31 cellular contexts compared by ENCODE assay signal in the genomic region with DNA sequence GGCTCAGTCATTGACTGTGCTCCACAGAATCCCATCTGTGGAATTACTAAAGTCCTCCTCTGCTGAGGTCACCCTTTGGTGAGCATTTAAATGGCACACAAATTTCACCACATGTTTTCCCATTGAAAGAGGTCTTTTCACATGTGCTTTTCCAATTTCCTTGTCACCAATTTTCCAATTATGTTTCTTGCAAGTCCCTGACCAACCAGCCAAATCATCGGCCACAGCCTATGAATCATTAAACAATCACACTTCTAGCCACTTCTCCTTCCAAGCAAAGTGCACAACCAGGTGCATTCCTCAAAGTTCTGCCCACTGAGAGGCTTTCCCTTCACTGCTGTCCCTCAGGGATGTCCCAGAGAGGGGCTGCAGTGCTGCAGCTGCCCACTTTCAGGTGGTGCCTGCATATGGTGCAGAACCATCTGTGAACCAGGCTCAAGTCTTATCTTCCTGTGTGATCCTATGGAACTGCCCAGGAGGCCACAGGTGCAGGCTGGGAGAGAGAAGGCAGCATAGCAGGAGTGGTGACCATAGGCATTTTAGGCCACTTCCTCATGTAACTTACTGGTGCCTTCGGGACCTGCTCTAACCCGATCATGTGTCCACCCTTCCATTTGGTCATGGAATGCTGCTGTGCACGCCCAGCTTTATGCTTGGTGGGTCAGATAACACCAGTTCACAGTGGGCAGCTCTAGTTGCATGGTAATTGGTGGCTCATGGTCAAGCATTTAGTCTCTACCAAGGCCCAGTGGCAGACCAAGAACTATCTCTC.
DNase-seq lines count a peak whose midpoint lies in the region; ATAC-seq, FAIRE-seq and TF ChIP-seq lines count a peak whose summit lies in the region.
"Had no signal": no experiment of that assay in that cellular context is flagged by ENCODE, and none has a peak within 500 bp of the region (broad histone marks: within the 10 kb centered on the region; RNA-seq: fewer than 3 reads in every experiment).

No MANE protein-coding gene starts in this region.

- H3K9ac ChIP-seq in GM23248 = no peak overlapping the region

- no peaks in the 10 kb centered on the region for H3K4me1 Mint-ChIP-seq in activated CD4-positive, alpha-beta T cell treated with anti-CD3 and anti-CD28 coated beads, Interleukin-2, amount 10 ng/mL, durations not matched to agents 24 days and 14 days
- H3K4me1 Mint-ChIP-seq: activated CD4-positive, alpha-beta T cell treated with anti-CD3 and anti-CD28 coated beads, Interleukin-2, amount 10 ng/mL, durations not matched to agents 7 days and 5 days; activated naive CD8-positive, alpha-beta T cell treated with anti-CD3 and anti-CD28 coated beads, Interleukin-2, amount 50 U/mL, for 24 hours; central memory CD8-positive, alpha-beta T cell; WTC11 had no signal

- no peak overlapping the region for H3K27ac Mint-ChIP-seq in activated CD4-positive, alpha-beta T cell treated with anti-CD3 and anti-CD28 coated beads, Interleukin-2, amount 10 ng/mL, durations not matched to agents 24 days and 14 days
- H3K27ac Mint-ChIP-seq: activated CD4-positive, alpha-beta T cell treated with anti-CD3 and anti-CD28 coated beads, Interleukin-2, amount 10 ng/mL, durations not matched to agents 7 days and 5 days; activated naive CD8-positive, alpha-beta T cell treated with anti-CD3 and anti-CD28 coated beads, Interleukin-2, amount 50 U/mL, for 24 hours; activated T-cell treated with anti-CD3 and anti-CD28 coated beads, Interleukin-2, amount 50 U/mL, for 24 hours; progenitor cell of endocrine pancreas; WTC11 had no signal

- no peaks in the 10 kb centered on the region for H3K4me1 ChIP-seq in Peyer's patch
- H3K4me1 ChIP-seq in left lung = no peaks in the 10 kb centered on the region
- peaks cover 0 to 11% (median 9%) of the 10 kb centered on the region in 4 donors for H3K4me1 ChIP-seq in sigmoid colon
- H3K4me1 ChIP-seq in GM23248 (ENCODE audit: insufficient read depth) = no peaks in the 10 kb centered on the region
- H3K4me1 ChIP-seq: BE2C, right lobe of liver had no signal

- H3K27ac ChIP-seq in Peyer's patch = no peak overlapping the region
- H3K27ac ChIP-seq in left lung = no peak overlapping the region
- H3K27ac ChIP-seq in sigmoid colon = no peak overlapping the region
- no peak overlapping the region for H3K27ac ChIP-seq in GM23248
- H3K27ac ChIP-seq: neutrophil, PC-9, right lobe of liver had no signal

- no peaks in the 10 kb centered on the region for H4K20me1 ChIP-seq in GM23248 (ENCODE audit: insufficient read depth)

- no peaks in the 10 kb centered on the region for H3K79me2 ChIP-seq in GM23248 (ENCODE audit: insufficient read depth)

- in situ Hi-C loops in GM23248 (cut with MboI) = no loop called here

- H3K9me3 ChIP-seq in Peyer's patch (no peaks in the 10 kb centered on the region), left lung (no peaks in the 10 kb centered on the region), sigmoid colon (no peaks in the 10 kb centered on the region), GM23248 (ENCODE audit: low read depth) (no peaks in the 10 kb centered on the region)
- H3K9me3 ChIP-seq: BE2C, neutrophil, right lobe of liver had no signal

- FAIRE-seq in bronchial epithelial cell (lab: Jason Lieb, UNC) = no peak
- FAIRE-seq: frontal cortex, GM12891 had no signal

- no peak overlapping the region for H3K4me3 Mint-ChIP-seq in activated CD4-positive, alpha-beta T cell treated with anti-CD3 and anti-CD28 coated beads, Interleukin-2, amount 10 ng/mL, durations not matched to agents 24 days and 14 days
- H3K4me3 Mint-ChIP-seq: activated CD4-positive, alpha-beta T cell treated with anti-CD3 and anti-CD28 coated beads, Interleukin-2, amount 10 ng/mL, durations not matched to agents 7 days and 5 days; activated naive CD8-positive, alpha-beta T cell treated with anti-CD3 and anti-CD28 coated beads, Interleukin-2, amount 50 U/mL, for 24 hours; activated T-cell treated with anti-CD3 and anti-CD28 coated beads, Interleukin-2, amount 50 U/mL, for 24 hours; central memory CD8-positive, alpha-beta T cell; WTC11 had no signal

- H2AFZ ChIP-seq in GM23248 = no peak overlapping the region
- H2AFZ ChIP-seq: PC-9 had no signal

- ATAC-seq in left lung = peak; percentile 85
- ATAC-seq in HG02678 (IDR thresholded peaks at IDR 0.05; ENCODE audit: unreplicated experiment) = no peak
- no peak for ATAC-seq in HG03521 (IDR thresholded peaks at IDR 0.05; ENCODE audit: unreplicated experiment)
- ATAC-seq: activated naive CD8-positive, alpha-beta T cell treated with anti-CD3 and anti-CD28 coated beads, Interleukin-2, amount 50 U/mL, for 24 hours; left lobe of liver; right lobe of liver; WTC11 had no signal

- TF ChIP-seq CTCF in Peyer's patch (IDR thresholded peaks at IDR 0.05) (no peak), bronchial epithelial cell (IDR thresholded peaks at IDR 0.05; ENCODE audit: insufficient read depth, low read length, severe bottlenecking) (no peak), left lung (IDR thresholded peaks at IDR 0.05) (no peak), sigmoid colon (IDR thresholded peaks at IDR 0.05) (no peak)

- intact Hi-C loops in left lung (cut with DNase I) = no loop called here
- intact Hi-C loops in sigmoid colon (cut with DNase I) = no loop called here
- intact Hi-C loops in activated CD4-positive, alpha-beta T cell treated with anti-CD3 and anti-CD28 coated beads, Interleukin-2, amount 10 ng/mL, durations not matched to agents 24 days and 14 days (cut with micrococcal nuclease) = no loop called here

- WGBS in sigmoid colon, 2 donors = 94% methylated on average over 4 of the region's 4 CpGs
- WGBS in GM23248 (ENCODE audit: low coverage in 1 of 2, low lambda C conversion rate in 2 of 2, missing lambda C conversion rate in 2 of 2), 2 experiments = 86 to 88% methylated on average over 4 of the region's 4 CpGs

- H3K9me3 Mint-ChIP-seq in activated CD4-positive, alpha-beta T cell treated with anti-CD3 and anti-CD28 coated beads, Interleukin-2, amount 10 ng/mL, durations not matched to agents 24 days and 14 days = no peaks in the 10 kb centered on the region
- H3K9me3 Mint-ChIP-seq: activated CD4-positive, alpha-beta T cell treated with anti-CD3 and anti-CD28 coated beads, Interleukin-2, amount 10 ng/mL, durations not matched to agents 7 days and 5 days; activated naive CD8-positive, alpha-beta T cell treated with anti-CD3 and anti-CD28 coated beads, Interleukin-2, amount 50 U/mL, for 24 hours; activated T-cell treated with anti-CD3 and anti-CD28 coated beads, Interleukin-2, amount 50 U/mL, for 24 hours; central memory CD8-positive, alpha-beta T cell; WTC11 had no signal

- no peaks in the 10 kb centered on the region for H3K9me2 ChIP-seq in GM23248 (ENCODE audit: insufficient read depth)

- peaks cover 6% of the 10 kb centered on the region for H3K27me3 Mint-ChIP-seq in activated CD4-positive, alpha-beta T cell treated with anti-CD3 and anti-CD28 coated beads, Interleukin-2, amount 10 ng/mL, durations not matched to agents 24 days and 14 days
- H3K27me3 Mint-ChIP-seq: activated CD4-positive, alpha-beta T cell treated with anti-CD3 and anti-CD28 coated beads, Interleukin-2, amount 10 ng/mL, durations not matched to agents 7 days and 5 days; activated naive CD8-positive, alpha-beta T cell treated with anti-CD3 and anti-CD28 coated beads, Interleukin-2, amount 50 U/mL, for 24 hours; activated T-cell treated with anti-CD3 and anti-CD28 coated beads, Interleukin-2, amount 50 U/mL, for 24 hours; central memory CD8-positive, alpha-beta T cell; progenitor cell of endocrine pancreas had no signal

- H3F3A ChIP-seq in GM23248 (ENCODE audit: insufficient read depth) = no peaks in the 10 kb centered on the region

- TF ChIP-seq EP300 in sigmoid colon (IDR thresholded peaks at IDR 0.05) = no peak

- no peaks in the 10 kb centered on the region for H3K36me3 ChIP-seq in Peyer's patch
- H3K36me3 ChIP-seq in bronchial epithelial cell (ENCODE audit: control insufficient read depth, insufficient read depth, low read length) = no peaks in the 10 kb centered on the region
- H3K36me3 ChIP-seq in left lung = no peaks in the 10 kb centered on the region
- H3K36me3 ChIP-seq in sigmoid colon = no peaks in the 10 kb centered on the region
- no peaks in the 10 kb centered on the region for H3K36me3 ChIP-seq in GM23248 (ENCODE audit: low read depth)
- H3K36me3 ChIP-seq: BE2C, right lobe of liver had no signal

- H3K27me3 ChIP-seq in Peyer's patch = no peaks in the 10 kb centered on the region
- no peaks in the 10 kb centered on the region for H3K27me3 ChIP-seq in bronchial epithelial cell (ENCODE audit: control insufficient read depth, insufficient read depth, low read length)
- H3K27me3 ChIP-seq in left lung = no peaks in the 10 kb centered on the region
- H3K27me3 ChIP-seq in sigmoid colon = no peaks in the 10 kb centered on the region
- no peaks in the 10 kb centered on the region for H3K27me3 ChIP-seq in GM23248 (replicated peaks; ENCODE audit: insufficient read depth)
- H3K27me3 ChIP-seq: BE2C, neutrophil, right lobe of liver had no signal

- TF ChIP-seq POLR2A in Peyer's patch (IDR thresholded peaks at IDR 0.05) (no peak), sigmoid colon (IDR thresholded peaks at IDR 0.05) (no peak)

- DNase-seq in Peyer's patch (peak in 2 of 3 donors; percentile 9 to 26), bronchial epithelial cell (ENCODE audit: low read depth) (peak; percentile 48), left lung (peak in 1 of 2 donors; percentile 22), sigmoid colon (peak; percentile 24), GM23248 (no peak)
- DNase-seq in activated CD4-positive, alpha-beta T cell treated with anti-CD3 and anti-CD28 coated beads, Interleukin-2, amount 10 ng/mL, durations not matched to agents 24 days and 14 days = no peak
- DNase-seq: activated CD4-positive, alpha-beta T cell treated with anti-CD3 and anti-CD28 coated beads, Interleukin-2, amount 10 ng/mL, durations not matched to agents 7 days and 5 days; activated gamma-delta T cell treated with Interleukin-2 at 50 U/mL for 16 hours; activated naive CD8-positive, alpha-beta T cell treated with anti-CD3 and anti-CD28 coated beads, Interleukin-2, amount 50 U/mL, for 24 hours; activated T-cell treated with anti-CD3 and anti-CD28 coated beads, Interleukin-2, amount 50 U/mL, for 24 hours; BE2C; DMS 273 treated with DMSO at 0.1 percent for 48 hours; mesendoderm; NCI-H1436; NCI-H2081; NCI-H524 treated with DMSO at 0.1 percent for 48 hours; PC-9; SIG-M5; stimulated activated CD4-positive, alpha-beta T cell treated with anti-CD3 and anti-CD28 coated beads, Interleukin-4, amount 100 ng/mL, for 24 hours; T-helper 9 cell; trophoblast cell had no signal

- H3K36me3 Mint-ChIP-seq in activated CD4-positive, alpha-beta T cell treated with anti-CD3 and anti-CD28 coated beads, Interleukin-2, amount 10 ng/mL, durations not matched to agents 24 days and 14 days (ENCODE audit: low read depth) = no peaks in the 10 kb centered on the region
- H3K36me3 Mint-ChIP-seq: WTC11 had no signal

- H3K4me3 ChIP-seq in Peyer's patch (no peak overlapping the region), bronchial epithelial cell (ENCODE audit: low read depth, low read length) (no peak overlapping the region), left lung (no peak overlapping the region), sigmoid colon (no peak overlapping the region), GM23248 (no peak overlapping the region)
- H3K4me3 ChIP-seq: PC-9, right lobe of liver had no signal

- H3K4me2 ChIP-seq in GM23248 (ENCODE audit: unreplicated experiment) = no peak overlapping the region
- H3K4me2 ChIP-seq: PC-9 had no signal

Comparison
In these comparisons a context has a peak if more than half of its experiments do, and no peak if none do; other contexts are left out.
1. DNase-seq: peak in Peyer's patch (2 of 3), bronchial epithelial cell (single experiment) and sigmoid colon (single experiment); none in GM23248 (single experiment) and activated CD4-positive, alpha-beta T cell treated with anti-CD3 and anti-CD28 coated beads, Interleukin-2, amount 10 ng/mL, durations not matched to agents 24 days and 14 days (single experiment).